9 cellular contexts compared by ENCODE assay signal in genomic region chr1:150507912-150508864, GRCh38. TPM values are rescaled to one million over a fixed set of nuclear protein-coding genes. Genes with fewer than 3 reads are reported as not detected.
DNase-seq lines count a peak whose midpoint lies in the region; ATAC-seq, FAIRE-seq and TF ChIP-seq lines count a peak whose summit lies in the region.
"Had no signal": no experiment of that assay in that cellular context is flagged by ENCODE, and none has a peak within 500 bp of the region (broad histone marks: within the 10 kb centered on the region; RNA-seq: fewer than 3 reads in every experiment).

Gene ECM1 (plus strand): TSS chr1:150508109. CDS start chr1:150508210, 101 bp downstream.

- H3K9me3 Mint-ChIP-seq in astrocyte (ENCODE audit: unreplicated experiment): no peaks in the 10 kb centered on the region
- H3K9me3 Mint-ChIP-seq: stimulated activated naive CD8-positive, alpha-beta T cell treated with anti-CD3 and anti-CD28 coated beads, Interleukin-15, Interleukin-2, amounts not matched to agents 100 ng/mL and 50 ng/mL, for 24 hours had no signal

- no peak for TF ChIP-seq CTCF in astrocyte (IDR thresholded peaks at IDR 0.05; ENCODE audit: insufficient read depth, low read depth, low read length)
- no peak for TF ChIP-seq CTCF in suprapubic skin (IDR thresholded peaks at IDR 0.05)

- 23% methylated on average over 5 of the region's 7 CpGs for WGBS in suprapubic skin

- H3K4me1 ChIP-seq in astrocyte (ENCODE audit: insufficient read depth, low read length) (peaks cover 21% of the 10 kb centered on the region), suprapubic skin (peaks cover 33% of the 10 kb centered on the region)

- peak within 1 kb of the TSS; percentile 40 for H3K4me3 Mint-ChIP-seq in astrocyte (ENCODE audit: unreplicated experiment)
- H3K4me3 Mint-ChIP-seq: stimulated activated naive CD8-positive, alpha-beta T cell treated with anti-CD3 and anti-CD28 coated beads, Interleukin-15, Interleukin-2, amounts not matched to agents 100 ng/mL and 50 ng/mL, for 24 hours had no signal

- H3K27me3 ChIP-seq in astrocyte (ENCODE audit: insufficient read depth, low read length) (no peaks in the 10 kb centered on the region), suprapubic skin (no peaks in the 10 kb centered on the region)

- H3K9ac ChIP-seq in astrocyte (ENCODE audit: low read length): peak within 1 kb of the TSS; percentile 79

- DNase-seq in A172 (ENCODE audit: low spot score) (peak; percentile 95), HT-29 (ENCODE audit: low spot score) (peak; percentile 59), astrocyte (ENCODE audit: low read depth) (peak; percentile 74), islet precursor cell (peak; percentile 79), suprapubic skin (ENCODE audit: low spot score in 2 of 2) (peak; percentile 76 to 82), NCI-H1694 treated with DMSO at 0.1 percent for 48 hours (lab: John Stamatoyannopoulos, UW) (no peak)

- no peaks in the 10 kb centered on the region for H3K27me3 Mint-ChIP-seq in astrocyte (ENCODE audit: low read depth, unreplicated experiment)
- H3K27me3 Mint-ChIP-seq: stimulated activated naive CD8-positive, alpha-beta T cell treated with anti-CD3 and anti-CD28 coated beads, Interleukin-15, Interleukin-2, amounts not matched to agents 100 ng/mL and 50 ng/mL, for 24 hours had no signal

- H3K27ac ChIP-seq in astrocyte (ENCODE audit: low read depth, low read length) (peak within 1 kb of the TSS; percentile 74), suprapubic skin (peak within 1 kb of the TSS; percentile 77)

- peaks cover 17% of the 10 kb centered on the region for H3K4me1 Mint-ChIP-seq in astrocyte (ENCODE audit: low read depth, unreplicated experiment)

- H3K4me3 ChIP-seq in astrocyte (ENCODE audit: insufficient read depth, low read depth, low read length) (peak within 1 kb of the TSS; percentile 61), suprapubic skin (peak within 1 kb of the TSS; percentile 49)

- peak within 1 kb of the TSS; percentile 80 for H3K27ac Mint-ChIP-seq in astrocyte (ENCODE audit: unreplicated experiment)
- H3K27ac Mint-ChIP-seq: stimulated activated naive CD8-positive, alpha-beta T cell treated with anti-CD3 and anti-CD28 coated beads, Interleukin-15, Interleukin-2, amounts not matched to agents 100 ng/mL and 50 ng/mL, for 24 hours had no signal

- TF ChIP-seq EP300 in suprapubic skin (IDR thresholded peaks at IDR 0.05): no peak

- peaks cover 31% of the 10 kb centered on the region for H3K36me3 Mint-ChIP-seq in astrocyte (ENCODE audit: low read depth, unreplicated experiment)

- no peak for FAIRE-seq in astrocyte (lab: Jason Lieb, UNC)

- H3K36me3 ChIP-seq in astrocyte (ENCODE audit: insufficient read depth, low read length) (peaks cover 14% of the 10 kb centered on the region), suprapubic skin (peaks cover 50% of the 10 kb centered on the region)

- H4K20me1 ChIP-seq in astrocyte (ENCODE audit: insufficient read depth, low read length): no peaks in the 10 kb centered on the region

- ATAC-seq in HG03520 (IDR thresholded peaks at IDR 0.05; ENCODE audit: unreplicated experiment) (no peak), HG03565 (IDR thresholded peaks at IDR 0.05; ENCODE audit: unreplicated experiment) (no peak)

- peak within 1 kb of the TSS; percentile 88 for H3K4me2 ChIP-seq in astrocyte (ENCODE audit: low read length)

- peak within 1 kb of the TSS; percentile 36 for H2AFZ ChIP-seq in astrocyte (ENCODE audit: low read depth, low read length)

- no peak for TF ChIP-seq POLR2A in suprapubic skin (IDR thresholded peaks at IDR 0.05)

- H3K9me3 ChIP-seq in astrocyte (ENCODE audit: insufficient read depth, low read depth, low read length) (no peaks in the 10 kb centered on the region), suprapubic skin (no peaks in the 10 kb centered on the region)

- peaks cover 18% of the 10 kb centered on the region for H3K79me2 ChIP-seq in astrocyte (ENCODE audit: insufficient read depth, low read length)

RNA-seq across cellular contexts. Expression of gene ECM1, which starts in this region (rescaled TPM):
- total RNA-seq in A172 (2014; rRNA removed; shearing (Covaris generic)): 101 and 135 TPM in 2 replicates
- total RNA-seq in HT-29 (2014; rRNA removed; shearing (Covaris generic)): 3.2 and 7.4 TPM in 2 replicates
- 26.0 and 27.4 TPM in 2 replicates for total RNA-seq in astrocyte
- 10 to 100 TPM; 20.8 to 60.7 (median 44.1) TPM for total RNA-seq in suprapubic skin
